ENCODE assay signal across 9 cellular contexts in the genomic region with DNA sequence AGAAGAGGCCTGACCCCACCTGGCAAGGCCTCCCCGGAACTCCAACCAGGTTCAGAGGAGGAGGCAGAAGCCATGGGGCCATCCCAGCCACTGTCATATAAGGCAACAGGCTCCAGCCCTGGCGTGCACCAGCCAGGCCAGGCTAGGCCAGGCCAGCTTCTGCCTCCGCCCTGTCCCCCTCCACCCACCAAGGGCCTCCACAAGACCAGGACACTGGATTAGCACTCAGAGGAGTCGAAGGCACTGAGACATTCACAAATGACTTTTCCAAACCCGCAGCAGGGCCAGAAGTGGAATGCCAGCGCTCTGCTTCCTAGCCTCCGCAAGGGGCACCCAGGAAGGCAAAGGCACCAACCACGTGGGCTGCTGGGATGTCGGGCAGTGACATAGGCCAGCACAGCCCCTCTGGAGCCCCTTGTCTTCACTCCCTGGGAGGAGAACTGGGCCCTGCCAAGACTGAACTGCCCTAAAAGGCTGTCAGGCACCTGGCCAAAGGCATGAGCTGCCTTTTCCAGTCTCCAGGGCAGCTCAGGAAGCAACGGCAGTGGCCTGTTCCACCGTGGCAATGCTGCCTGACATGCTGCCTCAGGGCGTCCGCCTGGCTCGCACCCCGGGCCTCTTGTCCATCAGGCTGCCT. TPM values are rescaled to one million over a fixed set of nuclear protein-coding genes. Genes with fewer than 3 reads are reported as not detected.
DNase-seq lines count a peak whose midpoint lies in the region; ATAC-seq, FAIRE-seq and TF ChIP-seq lines count a peak whose summit lies in the region.
"Had no signal": no experiment of that assay in that cellular context is flagged by ENCODE, and none has a peak within 500 bp of the region (broad histone marks: within the 10 kb centered on the region; RNA-seq: fewer than 3 reads in every experiment).

No MANE protein-coding gene starts in this region.

- no peaks in the 10 kb centered on the region for H3K36me3 ChIP-seq in iPS-15b (ENCODE audit: control insufficient read depth, insufficient read depth, low read length)

- DNase-seq in GM04503 (ENCODE audit: low read depth) (peak; percentile 31), retinal pigment epithelial cell (ENCODE audit: low read depth) (peak; percentile 53), SW 1271 (lab: John Stamatoyannopoulos, UW) (no peak), H54 (ENCODE audit: insufficient read length, low spot score) (no peak)
- DNase-seq in stimulated activated CD4-positive, alpha-beta T cell treated with anti-CD3 and anti-CD28 coated beads, Interleukin-2, amount 100 ng/mL, for 24 hours = no peak
- DNase-seq: T1000 had no signal

- no peak for ATAC-seq in GM19452 (IDR thresholded peaks at IDR 0.05; ENCODE audit: unreplicated experiment)

- H3K9ac ChIP-seq in iPS-15b (ENCODE audit: low read depth, low read length) = peak overlapping the region; percentile 37

- TF ChIP-seq CTCF in brain (conservative IDR thresholded peaks at IDR 0.05) (no peak), retinal pigment epithelial cell (conservative IDR thresholded peaks at IDR 0.05; ENCODE audit: low read depth, low read length) (no peak)

- H3K4me1 ChIP-seq in iPS-15b (ENCODE audit: control insufficient read depth, insufficient read depth, low read length) = peaks cover 4% of the 10 kb centered on the region

- H3K9me3 ChIP-seq in iPS-15b (ENCODE audit: control insufficient read depth, insufficient read depth, low read length) = no peaks in the 10 kb centered on the region

- H3K27me3 ChIP-seq in iPS-15b (ENCODE audit: control insufficient read depth, insufficient read depth, low read length) = no peaks in the 10 kb centered on the region

- H3K4me1 Mint-ChIP-seq in brain = peaks cover 59% of the 10 kb centered on the region

- peaks cover 0 to 5% (median 0%) of the 10 kb centered on the region in 5 experiments for H3K9me3 Mint-ChIP-seq in brain

- no peak for FAIRE-seq in H54 (lab: Jason Lieb, UNC)

- H3K36me3 Mint-ChIP-seq in brain = no peaks in the 10 kb centered on the region

- H3K4me3 ChIP-seq in iPS-15b (ENCODE audit: low read depth, low read length) (no peak overlapping the region), retinal pigment epithelial cell (ENCODE audit: low read length) (no peak overlapping the region)

- H3K27me3 Mint-ChIP-seq in brain = no peaks in the 10 kb centered on the region

- H3K4me3 Mint-ChIP-seq in brain = peak overlapping the region; percentile 16 to 69 (median 19)

- TF ChIP-seq POLR2A in H54 (IDR thresholded peaks at IDR 0.05; ENCODE audit: low read depth, low read length) = no peak

- peak overlapping the region; percentile 75 to 98 (median 96) for H3K27ac Mint-ChIP-seq in brain

RNA-seq across cellular contexts. Expression of a gene that starts 37.6 kb away (rescaled TPM):
- 32.9 TPM for polyA plus RNA-seq in brain (ENCODE audit: insufficient read depth, low read depth, low replicate concordance)

RNA-seq across cellular contexts. Expression of a gene that starts 49.7 kb away (rescaled TPM):
- polyA plus RNA-seq in brain (ENCODE audit: insufficient read depth, low read depth, low replicate concordance) = 20.7 TPM

Comparison
In these comparisons a context has a peak if more than half of its experiments do, and no peak if none do; other contexts are left out.
1. DNase-seq: peak in GM04503 (single experiment) and retinal pigment epithelial cell (single experiment); none in SW 1271 (0 of 2), stimulated activated CD4-positive, alpha-beta T cell treated with anti-CD3 and anti-CD28 coated beads, Interleukin-2, amount 100 ng/mL, for 24 hours (0 of 2) and H54 (single experiment).